ENCODE assay signal across 9 cellular contexts in genomic region chr20:46050885-46051284, GRCh38. TPM values are rescaled to one million over a fixed set of nuclear protein-coding genes. Genes with fewer than 3 reads are reported as not detected.
"Had no signal": no experiment of that assay in that cellular context is flagged by ENCODE, and none has a peak within 500 bp of the region (broad histone marks: within the 10 kb centered on the region; RNA-seq: fewer than 3 reads in every experiment).

No MANE protein-coding gene starts in this region.

- H3K9ac ChIP-seq: GM23248 had no signal

- H3K4me3 Mint-ChIP-seq: HFFc6, IgD-negative memory B cell had no signal

- ATAC-seq: HCT116 had no signal

- H2AFZ ChIP-seq: GM23248 had no signal

- H3K36me3 ChIP-seq: HAP-1 had no signal

- H3K9me3 ChIP-seq: HAP-1 had no signal

- H3K4me3 ChIP-seq: GM23248, HAP-1 had no signal

- H3K27ac ChIP-seq: GM23248, HL-60 had no signal

- H3K4me1 ChIP-seq: HAP-1 had no signal

- H3K9me3 Mint-ChIP-seq: HFFc6, IgD-negative memory B cell had no signal

- DNase-seq: GM23248, GOT3, H7, HFFc6 had no signal

- H3K27ac Mint-ChIP-seq: HFFc6 had no signal

RNA-seq across cellular contexts. Expression of gene SLC12A5, which starts 21.9 kb away (rescaled TPM):
- total RNA-seq: GM23248 had no signal

RNA-seq across cellular contexts. Expression of gene MMP9, which starts 42.2 kb away (rescaled TPM):
- total RNA-seq: GM23248, H4, HFFc6 had no signal
